Comparison of ENCODE assay signal across 12 cellular contexts in genomic region chr4:8592366-8593267, GRCh38. TPM values are rescaled to one million over a fixed set of nuclear protein-coding genes. Genes with fewer than 3 reads are reported as not detected.
DNase-seq lines count a peak whose midpoint lies in the region; ATAC-seq, FAIRE-seq and TF ChIP-seq lines count a peak whose summit lies in the region.
"Had no signal": no experiment of that assay in that cellular context is flagged by ENCODE, and none has a peak within 500 bp of the region (broad histone marks: within the 10 kb centered on the region; RNA-seq: fewer than 3 reads in every experiment).

CPZ (plus strand) TSS chr4:8592765; CDS start chr4:8592834, 69 bp downstream.

- H3K27ac ChIP-seq in upper lobe of left lung (no peak within 1 kb of the TSS), transverse colon (no peak within 1 kb of the TSS)
- no peak within 1 kb of the TSS for H3K27ac ChIP-seq in CD8-positive, alpha-beta T cell (ENCODE audit: low read depth, low read length)

- TF ChIP-seq CTCF in chondrocyte (IDR thresholded peaks at IDR 0.05) (peak; percentile 9), kidney epithelial cell (IDR thresholded peaks at IDR 0.05; ENCODE audit: insufficient read depth, low read length, poor library complexity, severe bottlenecking) (no peak), upper lobe of left lung (IDR thresholded peaks at IDR 0.05) (no peak), transverse colon (IDR thresholded peaks at IDR 0.05) (no peak)
- TF ChIP-seq CTCF in CD8-positive, alpha-beta T cell (IDR thresholded peaks at IDR 0.05) = no peak

- intact Hi-C loops in transverse colon (cut with DNase I; ENCODE audit: low total_unique reads) = loop anchor here (5.0 kb wide), 1 partner anchor 120 kb away; no protein-coding TSS in a partner anchor
- intact Hi-C loops in CD8-positive, alpha-beta T cell (cut with DNase I, micrococcal nuclease) = loop anchor here in 1 of 2 experiments (5.0 kb wide), 1 partner anchor 415 kb away; no protein-coding TSS in a partner anchor

- in situ Hi-C loops in transverse colon (cut with MboI; ENCODE audit: low pct_ligation_motif_present in 1 of 4, low pct_unique_long_range_greater_than_20kb in 1 of 4, low sequenced_read_pairs in 3 of 4) = loop anchor here in 3 of 4 donors (10.0 to 25.0 kb wide), 3 partner anchors 128 to 355 kb away; no protein-coding TSS in a partner anchor

- no peak within 1 kb of the TSS for H3K27ac Mint-ChIP-seq in chondrocyte (ENCODE audit: unreplicated experiment)
- H3K27ac Mint-ChIP-seq in CD8-positive, alpha-beta T cell = no peak within 1 kb of the TSS
- H3K27ac Mint-ChIP-seq: naive thymus-derived CD8-positive, alpha-beta T cell; T-helper 2 cell treated with Interferon-gamma antibody and Interleukin-4, amounts not matched to agents 5 μg/mL and 100 μg/mL, for 36 hours had no signal

- TF ChIP-seq EP300 in upper lobe of left lung (IDR thresholded peaks at IDR 0.05) (no peak), transverse colon (IDR thresholded peaks at IDR 0.05; ENCODE audit: low read depth) (no peak)

- peaks cover 3 to 12% (median 6%) of the 10 kb centered on the region in 4 donors for H3K4me1 ChIP-seq in upper lobe of left lung
- no peaks in the 10 kb centered on the region for H3K4me1 ChIP-seq in transverse colon
- H3K4me1 ChIP-seq in CD8-positive, alpha-beta T cell (ENCODE audit: insufficient read depth, low read length) = no peaks in the 10 kb centered on the region

- 7% methylated on average over 33 of the region's 58 CpGs; no CpG with 5 or more reads in 1 of the 2 donors for WGBS in upper lobe of left lung, 2 donors
- 10% methylated on average over 45 of the region's 58 CpGs; no CpG with 5 or more reads in 1 of the 2 donors for WGBS in transverse colon (ENCODE audit: low coverage in 1 of 2), 2 donors

- H3K36me3 Mint-ChIP-seq in chondrocyte (ENCODE audit: low read depth) = no peaks in the 10 kb centered on the region
- H3K36me3 Mint-ChIP-seq in CD8-positive, alpha-beta T cell = no peaks in the 10 kb centered on the region
- H3K36me3 Mint-ChIP-seq: naive thymus-derived CD8-positive, alpha-beta T cell had no signal

- H3K27me3 Mint-ChIP-seq in chondrocyte (ENCODE audit: low read depth) = peaks cover 12% of the 10 kb centered on the region
- peaks cover 21% of the 10 kb centered on the region for H3K27me3 Mint-ChIP-seq in CD8-positive, alpha-beta T cell (ENCODE audit: low read depth)

- POLR2A ChIA-PET in CD8-positive, alpha-beta T cell (lab: Charles Lee) = no interaction called here

- H3K9me3 Mint-ChIP-seq in chondrocyte (ENCODE audit: low read depth) = no peaks in the 10 kb centered on the region
- H3K9me3 Mint-ChIP-seq in CD8-positive, alpha-beta T cell = no peaks in the 10 kb centered on the region
- H3K9me3 Mint-ChIP-seq: naive thymus-derived CD8-positive, alpha-beta T cell; T-helper 2 cell treated with Interferon-gamma antibody and Interleukin-4, amounts not matched to agents 5 μg/mL and 100 μg/mL, for 36 hours had no signal

- H3K36me3 ChIP-seq in kidney epithelial cell (ENCODE audit: control insufficient read depth, insufficient read depth, low read length) (no peaks in the 10 kb centered on the region), upper lobe of left lung (no peaks in the 10 kb centered on the region), transverse colon (no peaks in the 10 kb centered on the region)
- H3K36me3 ChIP-seq in CD8-positive, alpha-beta T cell (ENCODE audit: insufficient read depth, low read length) = no peaks in the 10 kb centered on the region

- H3K4me3 ChIP-seq in kidney epithelial cell (ENCODE audit: low read depth, low read length) (peak within 1 kb of the TSS; percentile 11), upper lobe of left lung (peak within 1 kb of the TSS in 3 of 4 donors; percentile 6 to 34 (median 14)), transverse colon (no peak within 1 kb of the TSS)
- H3K4me3 ChIP-seq in CD8-positive, alpha-beta T cell (ENCODE audit: low read depth, low read length) = no peak within 1 kb of the TSS

- peak; percentile 1 for DNase-seq in DMS79 treated with DMSO at 0.1 percent for 48 hours (lab: John Stamatoyannopoulos, UW)
- DNase-seq in DMS79 (lab: John Stamatoyannopoulos, UW) = no peak
- peak; percentile 91 for DNase-seq in chondrocyte (ENCODE audit: low spot score)
- no peak for DNase-seq in kidney epithelial cell (ENCODE audit: low read depth)
- DNase-seq in upper lobe of left lung = peak in 1 of 2 donors; percentile 88
- no peak for DNase-seq in GM12892 (ENCODE audit: insufficient read length)
- no peak for DNase-seq in transverse colon
- DNase-seq in CD8-positive, alpha-beta T cell = no peak
- DNase-seq: naive thymus-derived CD8-positive, alpha-beta T cell; NCI-H345 had no signal

- H3K4me1 Mint-ChIP-seq in chondrocyte (ENCODE audit: low read depth) = peaks cover 22% of the 10 kb centered on the region
- H3K4me1 Mint-ChIP-seq in CD8-positive, alpha-beta T cell (ENCODE audit: low read depth) = no peaks in the 10 kb centered on the region

- peak in 1 of 2 donors; percentile 43 for ATAC-seq in upper lobe of left lung (ENCODE audit: low FRiP score in 2 of 2)
- no peak for ATAC-seq in CD8-positive, alpha-beta T cell
- ATAC-seq: naive thymus-derived CD8-positive, alpha-beta T cell had no signal

- CTCF ChIA-PET in CD8-positive, alpha-beta T cell (lab: Charles Lee) = no interaction called here

- TF ChIP-seq POLR2A in upper lobe of left lung (IDR thresholded peaks at IDR 0.05) (no peak), GM12892 (IDR thresholded peaks at IDR 0.05; ENCODE audit: low read depth, low read length) (no peak), transverse colon (IDR thresholded peaks at IDR 0.05) (no peak)

- peak within 1 kb of the TSS; percentile 60 for H3K4me3 Mint-ChIP-seq in chondrocyte (ENCODE audit: unreplicated experiment)
- no peak within 1 kb of the TSS for H3K4me3 Mint-ChIP-seq in CD8-positive, alpha-beta T cell
- H3K4me3 Mint-ChIP-seq: naive thymus-derived CD8-positive, alpha-beta T cell; T-helper 2 cell treated with Interferon-gamma antibody and Interleukin-4, amounts not matched to agents 5 μg/mL and 100 μg/mL, for 36 hours had no signal

- no peak for FAIRE-seq in GM12892 (lab: Jason Lieb, UNC)
- FAIRE-seq: H54 had no signal

- H3K9me3 ChIP-seq in upper lobe of left lung (no peaks in the 10 kb centered on the region), transverse colon (no peaks in the 10 kb centered on the region)
- no peaks in the 10 kb centered on the region for H3K9me3 ChIP-seq in CD8-positive, alpha-beta T cell (ENCODE audit: low read length)

- H3K27me3 ChIP-seq in kidney epithelial cell (ENCODE audit: control insufficient read depth, insufficient read depth, low read length) (peaks cover 57% of the 10 kb centered on the region), upper lobe of left lung (peaks cover 0 to 24% (median 6%) of the 10 kb centered on the region in 4 donors), transverse colon (peaks cover 39% of the 10 kb centered on the region)
- H3K27me3 ChIP-seq in CD8-positive, alpha-beta T cell (ENCODE audit: insufficient read depth, low read length) = peaks cover 2% of the 10 kb centered on the region

RNA-seq across cellular contexts. Expression of gene CPZ, which starts in this region (rescaled TPM):
- 8.9 to 22.2 TPM (median 9.5 TPM) in 3 replicates for total RNA-seq in chondrocyte
- 0.67 and 0.75 TPM in 2 replicates for total RNA-seq in kidney epithelial cell
- total RNA-seq in upper lobe of left lung = 1 to 10 TPM in 2 of 6 donors, under 1 TPM in 2, not detected in 2; 0.78 to 8.6 (median 1.2) TPM
- polyA plus RNA-seq in GM12892 (2012; ENCODE audit: missing spikeins) = not detected
- 1 to 10 TPM in 1 of 4 donors, under 1 TPM in 1, not detected in 2; 0.96 to 2.1 TPM for total RNA-seq in transverse colon
- not detected for total RNA-seq in CD8-positive, alpha-beta T cell
- total RNA-seq: naive thymus-derived CD8-positive, alpha-beta T cell had no signal
- polyA plus RNA-seq: naive thymus-derived CD8-positive, alpha-beta T cell had no signal

Comparison
In these comparisons a context has a peak if more than half of its experiments do, and no peak if none do; other contexts are left out.
1. DNase-seq: peak in DMS79 treated with DMSO at 0.1 percent for 48 hours (single experiment) and chondrocyte (single experiment); none in DMS79 (single experiment), kidney epithelial cell (single experiment), GM12892 (single experiment), transverse colon (single experiment) and CD8-positive, alpha-beta T cell (0 of 7).
2. H3K4me3 ChIP-seq: peak in kidney epithelial cell (single experiment) and upper lobe of left lung (3 of 4); none in transverse colon (0 of 4) and CD8-positive, alpha-beta T cell (single experiment).